Comparison of ENCODE assay signal across 17 cellular contexts in genomic region chr6:40796280-40797223, GRCh38.
DNase-seq lines count a peak whose midpoint lies in the region; ATAC-seq and TF ChIP-seq lines count a peak whose summit lies in the region.
"Had no signal": no experiment of that assay in that cellular context is flagged by ENCODE, and none has a peak within 500 bp of the region (broad histone marks: within the 10 kb centered on the region; RNA-seq: fewer than 3 reads in every experiment).

No MANE protein-coding gene starts in this region.

- no peaks in the 10 kb centered on the region for H3K9me3 Mint-ChIP-seq in effector memory CD8-positive, alpha-beta T cell
- H3K9me3 Mint-ChIP-seq in immature natural killer cell: no peaks in the 10 kb centered on the region
- H3K9me3 Mint-ChIP-seq in activated CD8-positive, alpha-beta T cell treated with anti-CD3 and anti-CD28 coated beads, Interleukin-2, amount 10 ng/mL, durations not matched to agents 7 days and 5 days (ENCODE audit: insufficient read depth): no peaks in the 10 kb centered on the region
- H3K9me3 Mint-ChIP-seq: CD8-positive, alpha-beta memory T cell; mesothelial cell of epicardium had no signal

- H3K36me3 ChIP-seq in right atrium auricular region: no peaks in the 10 kb centered on the region
- no peaks in the 10 kb centered on the region for H3K36me3 ChIP-seq in heart left ventricle
- H3K36me3 ChIP-seq: colonic mucosa, uterus had no signal

- H3K27ac ChIP-seq in right atrium auricular region: no peak overlapping the region
- H3K27ac ChIP-seq in heart left ventricle: no peak overlapping the region
- no peak overlapping the region for H3K27ac ChIP-seq in caudate nucleus (ENCODE audit: low read depth, low read length)
- H3K27ac ChIP-seq: colonic mucosa, uterus had no signal

- peaks cover 7 to 33% of the 10 kb centered on the region in 2 donors for H3K27me3 Mint-ChIP-seq in effector memory CD8-positive, alpha-beta T cell
- peaks cover 0 to 3% (median 2%) of the 10 kb centered on the region in 3 donors for H3K27me3 Mint-ChIP-seq in immature natural killer cell (ENCODE audit: low read depth in 3 of 3)
- peaks cover 9% of the 10 kb centered on the region for H3K27me3 Mint-ChIP-seq in activated CD8-positive, alpha-beta T cell treated with anti-CD3 and anti-CD28 coated beads, Interleukin-2, amount 10 ng/mL, durations not matched to agents 7 days and 5 days (ENCODE audit: low read depth)

- no peaks in the 10 kb centered on the region for H3K27me3 ChIP-seq in right atrium auricular region
- H3K27me3 ChIP-seq in heart left ventricle: no peaks in the 10 kb centered on the region
- H3K27me3 ChIP-seq: colonic mucosa, uterus had no signal

- 43 to 64% (median 50%) methylated on average over 12 to 14 of the region's 14 CpGs for WGBS in heart left ventricle, 4 donors

- no peak overlapping the region for H3K4me3 Mint-ChIP-seq in effector memory CD8-positive, alpha-beta T cell
- no peak overlapping the region for H3K4me3 Mint-ChIP-seq in immature natural killer cell
- no peak overlapping the region for H3K4me3 Mint-ChIP-seq in activated CD8-positive, alpha-beta T cell treated with anti-CD3 and anti-CD28 coated beads, Interleukin-2, amount 10 ng/mL, durations not matched to agents 7 days and 5 days
- H3K4me3 Mint-ChIP-seq: mesothelial cell of epicardium had no signal

- H3K4me1 ChIP-seq in right atrium auricular region: peaks cover 0 to 7% of the 10 kb centered on the region in 2 donors
- peaks cover 0 to 10% (median 0%) of the 10 kb centered on the region in 12 donors for H3K4me1 ChIP-seq in heart left ventricle
- H3K4me1 ChIP-seq: colonic mucosa, uterus had no signal

- no peaks in the 10 kb centered on the region for H3K36me3 Mint-ChIP-seq in effector memory CD8-positive, alpha-beta T cell (ENCODE audit: insufficient read depth)
- peaks cover 0 to 3% (median 0%) of the 10 kb centered on the region in 3 donors for H3K36me3 Mint-ChIP-seq in immature natural killer cell
- H3K36me3 Mint-ChIP-seq in activated CD8-positive, alpha-beta T cell treated with anti-CD3 and anti-CD28 coated beads, Interleukin-2, amount 10 ng/mL, durations not matched to agents 7 days and 5 days (ENCODE audit: low read depth): no peaks in the 10 kb centered on the region
- H3K36me3 Mint-ChIP-seq: CD8-positive, alpha-beta memory T cell; mesothelial cell of epicardium had no signal

- TF ChIP-seq POLR2A in heart left ventricle (IDR thresholded peaks at IDR 0.05): no peak

- peak; percentile 39 for ATAC-seq in Right ventricle myocardium inferior
- peak in 3 of 4 donors; percentile 29 to 49 (median 34) for ATAC-seq in heart left ventricle
- ATAC-seq in effector memory CD8-positive, alpha-beta T cell (replicated peaks): no peak
- ATAC-seq in activated CD8-positive, alpha-beta T cell treated with anti-CD3 and anti-CD28 coated beads, Interleukin-2, amount 10 ng/mL, durations not matched to agents 7 days and 5 days: no peak
- ATAC-seq: GM12878 had no signal

- POLR2A ChIA-PET in activated CD8-positive, alpha-beta T cell treated with anti-CD3 and anti-CD28 coated beads, Interleukin-2, amount 10 ng/mL, durations not matched to agents 7 days and 5 days (lab: Charles Lee): no interaction called here

- DNase-seq in Right ventricle myocardium inferior (ENCODE audit: missing footprints) (peak; percentile 66), right atrium auricular region (ENCODE audit: low spot score) (no peak), NCI-H524 (lab: John Stamatoyannopoulos, UW) (peak; percentile 56 to 73), heart left ventricle (peak; percentile 52 to 82 (median 60)), caudate nucleus (lab: John Stamatoyannopoulos, UW) (no peak), immature natural killer cell (no peak)
- DNase-seq in effector memory CD8-positive, alpha-beta T cell: no peak
- DNase-seq in activated CD8-positive, alpha-beta T cell treated with anti-CD3 and anti-CD28 coated beads, Interleukin-2, amount 10 ng/mL, durations not matched to agents 7 days and 5 days: no peak
- DNase-seq: activated CD4-positive, CD25-positive, alpha-beta regulatory T cell; aorta; CD8-positive, alpha-beta memory T cell; colonic mucosa; NCI-H1105; NCI-H510A treated with DMSO at 0.1 percent for 48 hours; uterus had no signal

- CTCF ChIA-PET in activated CD8-positive, alpha-beta T cell treated with anti-CD3 and anti-CD28 coated beads, Interleukin-2, amount 10 ng/mL, durations not matched to agents 7 days and 5 days (lab: Charles Lee): no interaction called here

- H3K9me3 ChIP-seq in right atrium auricular region (no peaks in the 10 kb centered on the region), heart left ventricle (no peaks in the 10 kb centered on the region)
- H3K9me3 ChIP-seq: colonic mucosa, uterus had no signal

- intact Hi-C loops in Right ventricle myocardium inferior (cut with DNase I) (no loop called here), heart left ventricle (cut with DNase I) (no loop called here)

- no peak overlapping the region for H3K27ac Mint-ChIP-seq in effector memory CD8-positive, alpha-beta T cell
- H3K27ac Mint-ChIP-seq in immature natural killer cell: peak overlapping the region in 1 of 6 donors; percentile 83
- H3K27ac Mint-ChIP-seq in activated CD8-positive, alpha-beta T cell treated with anti-CD3 and anti-CD28 coated beads, Interleukin-2, amount 10 ng/mL, durations not matched to agents 7 days and 5 days: no peak overlapping the region
- H3K27ac Mint-ChIP-seq: mesothelial cell of epicardium had no signal

- H3K4me1 Mint-ChIP-seq in effector memory CD8-positive, alpha-beta T cell (ENCODE audit: low read depth in 2 of 2): peaks cover 3 to 5% of the 10 kb centered on the region in 2 donors
- peaks cover 8 to 13% of the 10 kb centered on the region in 2 donors for H3K4me1 Mint-ChIP-seq in immature natural killer cell
- H3K4me1 Mint-ChIP-seq in activated CD8-positive, alpha-beta T cell treated with anti-CD3 and anti-CD28 coated beads, Interleukin-2, amount 10 ng/mL, durations not matched to agents 7 days and 5 days (ENCODE audit: low read depth): no peaks in the 10 kb centered on the region

- no peak overlapping the region for H3K4me3 ChIP-seq in right atrium auricular region
- no peak overlapping the region for H3K4me3 ChIP-seq in heart left ventricle
- H3K4me3 ChIP-seq: colonic mucosa, GM12878, uterus had no signal

- TF ChIP-seq CTCF in right atrium auricular region (IDR thresholded peaks at IDR 0.05): no peak
- no peak for TF ChIP-seq CTCF in heart left ventricle (IDR thresholded peaks at IDR 0.05)

Comparison
In these comparisons a context has a peak if more than half of its experiments do, and no peak if none do; other contexts are left out.
1. DNase-seq: peak in Right ventricle myocardium inferior (single experiment), NCI-H524 (2 of 2) and heart left ventricle (5 of 5); none in right atrium auricular region (single experiment), effector memory CD8-positive, alpha-beta T cell (0 of 3), caudate nucleus (0 of 61), immature natural killer cell (0 of 3) and activated CD8-positive, alpha-beta T cell treated with anti-CD3 and anti-CD28 coated beads, Interleukin-2, amount 10 ng/mL, durations not matched to agents 7 days and 5 days (single experiment).
2. ATAC-seq: peak in Right ventricle myocardium inferior (single experiment) and heart left ventricle (3 of 4); none in effector memory CD8-positive, alpha-beta T cell (single experiment) and activated CD8-positive, alpha-beta T cell treated with anti-CD3 and anti-CD28 coated beads, Interleukin-2, amount 10 ng/mL, durations not matched to agents 7 days and 5 days (single experiment).